In genomic region chr5:37722236-37723146, GRCh38 we compare ENCODE assay signal across 8 cellular contexts.
DNase-seq lines count a peak whose midpoint lies in the region; ATAC-seq and TF ChIP-seq lines count a peak whose summit lies in the region.

No MANE protein-coding gene starts in this region.

- H3K36me3 Mint-ChIP-seq in activated B cell treated with CpG ODN at 0.5 μM for 24 hours (ENCODE audit: low read depth) = peaks cover 60% of the 10 kb centered on the region
- H3K36me3 Mint-ChIP-seq in glutamatergic neuron (ENCODE audit: unreplicated experiment) = no peaks in the 10 kb centered on the region

- POLR2A ChIA-PET in activated B cell treated with CpG ODN at 0.5 μM for 24 hours (lab: Charles Lee) = interaction anchor here (0.5 kb wide), 1 partner anchor 19 kb away, joined by 5 read pairs; no protein-coding TSS in a partner anchor

- no peaks in the 10 kb centered on the region for H3K9me3 ChIP-seq in mesodermal cell (ENCODE audit: control insufficient read depth, low read length)

- DNase-seq in COLO829 (ENCODE audit: low spot score) = peak; percentile 85
- DNase-seq in activated B cell treated with CpG ODN at 0.5 μM for 24 hours = no peak
- no peak for DNase-seq in NCI-H1436 treated with DMSO at 0.1 percent for 48 hours (lab: John Stamatoyannopoulos, UW)
- no peak for DNase-seq in glutamatergic neuron
- no peak for DNase-seq in dermis blood vessel endothelial cell

- no peak overlapping the region for H3K4me3 ChIP-seq in mesodermal cell (ENCODE audit: extremely low read depth, insufficient read depth, low read length, poor library complexity, severe bottlenecking)

- TF ChIP-seq CTCF in activated B cell treated with CpG ODN at 0.5 μM for 24 hours (IDR thresholded peaks at IDR 0.05) (no peak), glutamatergic neuron (IDR thresholded peaks at IDR 0.05; ENCODE audit: partially characterized antibody, unreplicated experiment) (no peak)

- H3K27me3 Mint-ChIP-seq in activated B cell treated with CpG ODN at 0.5 μM for 24 hours (no peaks in the 10 kb centered on the region), glutamatergic neuron (ENCODE audit: unreplicated experiment) (no peaks in the 10 kb centered on the region)

- H3K27ac Mint-ChIP-seq in activated B cell treated with CpG ODN at 0.5 μM for 24 hours = no peak overlapping the region
- no peak overlapping the region for H3K27ac Mint-ChIP-seq in glutamatergic neuron (ENCODE audit: unreplicated experiment)

- WGBS in mesodermal cell (ENCODE audit: insufficient coverage in 2 of 2), 2 experiments = 77 to 95% methylated on average over 2 to 3 of the region's 6 CpGs

- peaks cover 64% of the 10 kb centered on the region for H3K4me1 ChIP-seq in mesodermal cell (ENCODE audit: control insufficient read depth, insufficient read depth, low read length, poor library complexity, severe bottlenecking)

- no peak overlapping the region for H3K4me3 Mint-ChIP-seq in activated B cell treated with CpG ODN at 0.5 μM for 24 hours
- no peak overlapping the region for H3K4me3 Mint-ChIP-seq in glutamatergic neuron (ENCODE audit: unreplicated experiment)

- peaks cover 6% of the 10 kb centered on the region for H3K36me3 ChIP-seq in mesodermal cell (ENCODE audit: control insufficient read depth, insufficient read depth, low read length)

- CTCF ChIA-PET in activated B cell treated with CpG ODN at 0.5 μM for 24 hours (lab: Charles Lee) = interaction anchor here (0.7 kb wide), 1 partner anchor 328 kb away, joined by 3 read pairs; no protein-coding TSS in a partner anchor

- peak overlapping the region; percentile 85 for H3K27ac ChIP-seq in mesodermal cell (ENCODE audit: low read depth, low read length, severe bottlenecking)

- H3K9me3 Mint-ChIP-seq in activated B cell treated with CpG ODN at 0.5 μM for 24 hours (no peaks in the 10 kb centered on the region), glutamatergic neuron (ENCODE audit: unreplicated experiment) (no peaks in the 10 kb centered on the region)

- H3K4me1 Mint-ChIP-seq in activated B cell treated with CpG ODN at 0.5 μM for 24 hours (peaks cover 3% of the 10 kb centered on the region), glutamatergic neuron (ENCODE audit: low read depth, unreplicated experiment) (peaks cover 10% of the 10 kb centered on the region)

- intact Hi-C loops in activated B cell treated with CpG ODN at 0.5 μM for 24 hours (cut with micrococcal nuclease) = no loop called here

- ATAC-seq in GM19467 (IDR thresholded peaks at IDR 0.05; ENCODE audit: unreplicated experiment) = peak; percentile 50
- ATAC-seq in HG03457 (IDR thresholded peaks at IDR 0.05; ENCODE audit: unreplicated experiment) = peak; percentile 86
- ATAC-seq in activated B cell treated with CpG ODN at 0.5 μM for 24 hours (ENCODE audit: low read depth) = peak; percentile 34

Comparison
In these comparisons a context has a peak if more than half of its experiments do, and no peak if none do; other contexts are left out.
1. ATAC-seq: peak in every context shown above with its lines; median percentile 86 in HG03457; 50 in GM19467; 34 in activated B cell treated with CpG ODN at 0.5 μM for 24 hours.